14 cellular contexts compared by ENCODE assay signal in genomic region chr9:137478613-137479314, GRCh38. TPM values are rescaled to one million over a fixed set of nuclear protein-coding genes. Genes with fewer than 3 reads are reported as not detected.
DNase-seq lines count a peak whose midpoint lies in the region; ATAC-seq, FAIRE-seq and TF ChIP-seq lines count a peak whose summit lies in the region.
"Had no signal": no experiment of that assay in that cellular context is flagged by ENCODE, and none has a peak within 500 bp of the region (broad histone marks: within the 10 kb centered on the region; RNA-seq: fewer than 3 reads in every experiment).

No MANE protein-coding gene starts in this region.

- WGBS in pancreas, 2 donors = 86 to 92% methylated on average over 34 of the region's 34 CpGs

- H3K27ac ChIP-seq in pancreas = no peak overlapping the region
- H3K27ac ChIP-seq: thyroid gland had no signal

- no peaks in the 10 kb centered on the region for H3K36me3 ChIP-seq in pancreas
- H3K36me3 ChIP-seq: thyroid gland had no signal

- DNase-seq in ELR (ENCODE audit: low read depth) (peak; percentile 36), NCI-H2196 (lab: John Stamatoyannopoulos, UW; ENCODE audit: unreplicated experiment) (peak; percentile 75), fibroblast of villous mesenchyme (ENCODE audit: low read depth) (peak; percentile 15), pancreas (peak in 4 of 6 donors; percentile 14 to 73 (median 40)), NOMO-1 treated with DMSO at 0.1 percent for 48 hours (lab: John Stamatoyannopoulos, UW; ENCODE audit: unreplicated experiment) (no peak), HUDEP-2 (lab: John Stamatoyannopoulos, UW; ENCODE audit: unreplicated experiment in 76 of 76) (no peak)
- no peak for DNase-seq in activated T-cell treated with anti-CD3 and anti-CD28 coated beads, Interleukin-2, amount 50 U/mL, for 72 hours
- DNase-seq: NCI-H1048, T-helper 1 cell, thyroid gland had no signal

- no peak overlapping the region for H3K4me3 Mint-ChIP-seq in activated T-cell treated with anti-CD3 and anti-CD28 coated beads, Interleukin-2, amount 50 U/mL, for 72 hours
- H3K4me3 Mint-ChIP-seq: CD8-positive, alpha-beta T cell had no signal

- TF ChIP-seq CTCF in fibroblast of villous mesenchyme (IDR thresholded peaks at IDR 0.05; ENCODE audit: insufficient read depth, low read depth, low read length) (no peak), pancreas (IDR thresholded peaks at IDR 0.05) (no peak)

- H3K4me1 Mint-ChIP-seq in activated T-cell treated with anti-CD3 and anti-CD28 coated beads, Interleukin-2, amount 50 U/mL, for 72 hours (ENCODE audit: low read depth) = peaks cover 5% of the 10 kb centered on the region

- no peaks in the 10 kb centered on the region for H3K27me3 ChIP-seq in pancreas
- H3K27me3 ChIP-seq: thyroid gland had no signal

- no peaks in the 10 kb centered on the region for H3K9me3 ChIP-seq in pancreas
- H3K9me3 ChIP-seq: thyroid gland had no signal

- no peak for FAIRE-seq in pancreas (lab: Jason Lieb, UNC)

- no peaks in the 10 kb centered on the region for H3K4me1 ChIP-seq in pancreas
- H3K4me1 ChIP-seq: thyroid gland had no signal

- intact Hi-C loops in pancreas (cut with DNase I) = no loop called here

- ATAC-seq in pancreas = no peak
- no peak for ATAC-seq in GM18498 (IDR thresholded peaks at IDR 0.05; ENCODE audit: unreplicated experiment)
- ATAC-seq in activated T-cell treated with anti-CD3 and anti-CD28 coated beads, Interleukin-2, amount 50 U/mL, for 72 hours (replicated peaks in 1 of 2) = no peak
- ATAC-seq: CD8-positive, alpha-beta T cell had no signal

- no peak overlapping the region for H3K4me3 ChIP-seq in fibroblast of villous mesenchyme (ENCODE audit: low read depth, low read length)
- H3K4me3 ChIP-seq in pancreas = no peak overlapping the region
- H3K4me3 ChIP-seq: smooth muscle cell, thyroid gland had no signal

- peaks cover 13% of the 10 kb centered on the region in 2 donors for H3K36me3 Mint-ChIP-seq in activated T-cell treated with anti-CD3 and anti-CD28 coated beads, Interleukin-2, amount 50 U/mL, for 72 hours (ENCODE audit: insufficient read depth in 2 of 2)

- no peaks in the 10 kb centered on the region for H3K27me3 Mint-ChIP-seq in activated T-cell treated with anti-CD3 and anti-CD28 coated beads, Interleukin-2, amount 50 U/mL, for 72 hours (ENCODE audit: low read depth)

- H3K27ac Mint-ChIP-seq in activated T-cell treated with anti-CD3 and anti-CD28 coated beads, Interleukin-2, amount 50 U/mL, for 72 hours = no peak overlapping the region
- H3K27ac Mint-ChIP-seq: CD8-positive, alpha-beta T cell had no signal

- H3K9me3 Mint-ChIP-seq in activated T-cell treated with anti-CD3 and anti-CD28 coated beads, Interleukin-2, amount 50 U/mL, for 72 hours = peaks cover 9 to 11% of the 10 kb centered on the region in 2 donors

RNA-seq across cellular contexts. Expression of gene NSMF, which starts 19.6 kb away (rescaled TPM):
- 22.0 and 22.9 TPM in 2 replicates for total RNA-seq in fibroblast of villous mesenchyme
- 10 to 100 TPM; 22.0 to 34.4 (median 26.3) TPM for total RNA-seq in pancreas
- polyA plus RNA-seq in pancreas = 10 to 100 TPM; 68.6 to 81.0 TPM
- total RNA-seq in activated T-cell treated with anti-CD3 and anti-CD28 coated beads, Interleukin-2, amount 50 U/mL, for 72 hours = 10 to 100 TPM; 20.0 to 28.5 TPM

RNA-seq across cellular contexts. Expression of gene ENTPD8, which starts 37.6 kb away (rescaled TPM):
- under 0.01 TPM in 1 of 2 replicates, not detected in the other for total RNA-seq in fibroblast of villous mesenchyme
- total RNA-seq in pancreas = 1 to 10 TPM in 5 of 6 donors, under 1 TPM in 1; 0.98 to 3.8 (median 1.3) TPM
- 1 to 10 TPM; 3.9 to 4.7 TPM for polyA plus RNA-seq in pancreas
- total RNA-seq in activated T-cell treated with anti-CD3 and anti-CD28 coated beads, Interleukin-2, amount 50 U/mL, for 72 hours = not detected
- total RNA-seq: CD8-positive, alpha-beta T cell; epithelial cell of proximal tubule; smooth muscle cell had no signal
- polyA plus RNA-seq: smooth muscle cell had no signal

RNA-seq across cellular contexts. Expression of gene NOXA1, which starts 55.6 kb away (rescaled TPM):
- 0.32 TPM in 1 of 2 replicates, not detected in the other for total RNA-seq in fibroblast of villous mesenchyme
- total RNA-seq in pancreas = 10 to 100 TPM in 3 of 6 donors, 1 to 10 TPM in 3; 6.6 to 15.0 (median 10.0) TPM
- 10 to 100 TPM; 40.0 to 45.5 TPM for polyA plus RNA-seq in pancreas
- total RNA-seq in activated T-cell treated with anti-CD3 and anti-CD28 coated beads, Interleukin-2, amount 50 U/mL, for 72 hours = 1 to 10 TPM; 1.4 to 1.8 TPM

RNA-seq across cellular contexts. Expression of gene EXD3, which starts 55.8 kb away (rescaled TPM):
- total RNA-seq in fibroblast of villous mesenchyme (7.3 and 8.1 TPM in 2 replicates), pancreas (10 to 100 TPM in 3 of 6 donors, 1 to 10 TPM in 3; 8.1 to 16.5 (median 10.4) TPM)
- 10 to 100 TPM; 43.1 to 57.3 TPM for polyA plus RNA-seq in pancreas
- 10 to 100 TPM; 23.7 to 26.0 TPM for total RNA-seq in activated T-cell treated with anti-CD3 and anti-CD28 coated beads, Interleukin-2, amount 50 U/mL, for 72 hours

Comparison
In these comparisons a context has a peak if more than half of its experiments do, and no peak if none do; other contexts are left out.
1. DNase-seq: peak in ELR (single experiment), NCI-H2196 (single experiment), fibroblast of villous mesenchyme (single experiment) and pancreas (4 of 6); none in NOMO-1 treated with DMSO at 0.1 percent for 48 hours (single experiment), HUDEP-2 (0 of 76) and activated T-cell treated with anti-CD3 and anti-CD28 coated beads, Interleukin-2, amount 50 U/mL, for 72 hours (0 of 2).